Comparison of ENCODE assay signal across 1 cellular context in genomic region chr2:33213244-33213643, GRCh38.
TF ChIP-seq lines count a peak whose summit lies in the region.

No MANE protein-coding gene starts in this region.

TF ChIP-seq in IMR-90, 13 proteins besides CTCF, POLR2A, EP300 and RAD21:
- no peak for TF ChIP-seq FOS (IDR thresholded peaks at IDR 0.05; ENCODE audit: low read depth, low read length)
- TF ChIP-seq MAFK (IDR thresholded peaks at IDR 0.05; ENCODE audit: low read depth, low read length) = no peak
- TF ChIP-seq SMC3 (IDR thresholded peaks at IDR 0.05; ENCODE audit: low read depth, low read length) = no peak
- no peak for TF ChIP-seq RFX5 (IDR thresholded peaks at IDR 0.05; ENCODE audit: low read depth, low read length)
